In the genomic region with DNA sequence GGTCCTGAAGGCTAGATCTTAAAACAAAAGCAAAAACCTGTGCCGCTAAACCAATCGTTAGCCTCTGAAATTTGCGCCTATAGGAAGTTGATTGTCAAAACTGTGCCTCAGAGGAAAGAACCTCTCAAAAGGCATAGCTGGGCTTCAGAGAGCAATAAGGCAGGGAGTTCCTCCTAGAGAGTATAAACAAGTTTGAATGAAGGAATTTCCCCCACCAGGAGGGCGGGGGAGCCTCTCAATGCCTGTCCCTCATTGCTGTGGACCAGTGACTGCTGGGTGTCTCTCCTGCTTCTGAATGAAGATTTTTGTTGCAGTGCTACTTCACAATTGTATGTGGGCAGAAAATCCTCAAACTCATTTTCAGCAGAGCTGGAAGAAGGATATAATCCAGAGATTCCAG, we compare ENCODE assay signal across 12 cellular contexts.
"Had no signal": no experiment of that assay in that cellular context is flagged by ENCODE, and none has a peak within 500 bp of the region (broad histone marks: within the 10 kb centered on the region; RNA-seq: fewer than 3 reads in every experiment).

No MANE protein-coding gene starts in this region.

- ATAC-seq: T-cell had no signal

- DNase-seq: MG63, NCI-H1092, NCI-H1105 treated with DMSO at 0.1 percent for 48 hours, NCI-H1417 treated with DMSO at 0.1 percent for 48 hours, NCI-H2081, NCI-H2171, NCI-H226, NCI-H510A, NCI-H524 treated with DMSO at 0.1 percent for 48 hours, T-cell had no signal

- H3K9me2 ChIP-seq: SK-N-SH had no signal

- H3K9me3 ChIP-seq: MG63, SK-N-SH had no signal

- H3K36me3 ChIP-seq: MG63 had no signal

- H3K4me3 Mint-ChIP-seq: T-cell had no signal

- H3K27ac ChIP-seq: HL-60 had no signal

- H3K27me3 ChIP-seq: MG63 had no signal

- H3K4me1 Mint-ChIP-seq: T-cell had no signal

- H3K9ac ChIP-seq: SK-N-SH had no signal

- H3K27ac Mint-ChIP-seq: T-cell had no signal

- H3K4me2 ChIP-seq: SK-N-SH had no signal

- H3K4me3 ChIP-seq: MG63 had no signal
